In genomic region chr18:69996951-69997798, GRCh38 we compare ENCODE assay signal across 19 cellular contexts. TPM values are rescaled to one million over a fixed set of nuclear protein-coding genes. Genes with fewer than 3 reads are reported as not detected.
A peak's percentile ranks its signal among the peaks of the same experiment; 100 is the strongest.
DNase-seq lines count a peak whose midpoint lies in the region; ATAC-seq and TF ChIP-seq lines count a peak whose summit lies in the region.
"Had no signal": no experiment of that assay in that cellular context is flagged by ENCODE, and none has a peak within 500 bp of the region (broad histone marks: within the 10 kb centered on the region; RNA-seq: fewer than 3 reads in every experiment).

No MANE protein-coding gene starts in this region.

- no peak for ATAC-seq in GM18519 (IDR thresholded peaks at IDR 0.05; ENCODE audit: low FRiP score, unreplicated experiment)
- ATAC-seq: naive thymus-derived CD8-positive, alpha-beta T cell had no signal

- H3K4me1 Mint-ChIP-seq in activated CD4-positive, alpha-beta T cell treated with anti-CD3 and anti-CD28 coated beads, Interleukin-2, amount 10 ng/mL, durations not matched to agents 24 days and 14 days, result peaks cover 13% of the 10 kb centered on the region
- H3K4me1 Mint-ChIP-seq in endodermal cell, result peaks cover 7% of the 10 kb centered on the region

- no peaks in the 10 kb centered on the region for H3K27me3 ChIP-seq in endodermal cell (ENCODE audit: control insufficient read depth, insufficient read depth, low read length, poor library complexity, severe bottlenecking)

- peak overlapping the region; percentile 25 for H3K27ac Mint-ChIP-seq in activated CD4-positive, alpha-beta T cell treated with anti-CD3 and anti-CD28 coated beads, Interleukin-2, amount 10 ng/mL, durations not matched to agents 24 days and 14 days
- H3K27ac Mint-ChIP-seq in endodermal cell, result peak overlapping the region; percentile 6
- H3K27ac Mint-ChIP-seq: activated naive CD8-positive, alpha-beta T cell treated with anti-CD3 and anti-CD28 coated beads, Interleukin-2, amount 10 ng/mL, durations not matched to agents 7 days and 5 days; type B pancreatic cell had no signal

- TF ChIP-seq CTCF in endodermal cell (conservative IDR thresholded peaks at IDR 0.05), result no peak

- no peaks in the 10 kb centered on the region for H3K9me3 ChIP-seq in endodermal cell (ENCODE audit: control insufficient read depth, low read length)

- H3K27me3 Mint-ChIP-seq in activated CD4-positive, alpha-beta T cell treated with anti-CD3 and anti-CD28 coated beads, Interleukin-2, amount 10 ng/mL, durations not matched to agents 24 days and 14 days, result no peaks in the 10 kb centered on the region
- H3K27me3 Mint-ChIP-seq in endodermal cell (ENCODE audit: insufficient read depth), result no peaks in the 10 kb centered on the region
- H3K27me3 Mint-ChIP-seq: activated naive CD8-positive, alpha-beta T cell treated with anti-CD3 and anti-CD28 coated beads, Interleukin-2, amount 10 ng/mL, durations not matched to agents 7 days and 5 days; CD4-positive, alpha-beta memory T cell; naive thymus-derived CD8-positive, alpha-beta T cell; type B pancreatic cell had no signal

- peak overlapping the region; percentile 4 for H3K4me3 Mint-ChIP-seq in activated CD4-positive, alpha-beta T cell treated with anti-CD3 and anti-CD28 coated beads, Interleukin-2, amount 10 ng/mL, durations not matched to agents 24 days and 14 days
- no peak overlapping the region for H3K4me3 Mint-ChIP-seq in endodermal cell
- H3K4me3 Mint-ChIP-seq: activated naive CD8-positive, alpha-beta T cell treated with anti-CD3 and anti-CD28 coated beads, Interleukin-2, amount 10 ng/mL, durations not matched to agents 7 days and 5 days; CD4-positive, alpha-beta memory T cell; naive thymus-derived CD8-positive, alpha-beta T cell; type B pancreatic cell had no signal

- DNase-seq in activated CD4-positive, alpha-beta T cell treated with anti-CD3 and anti-CD28 coated beads, Interleukin-2, amount 10 ng/mL, durations not matched to agents 24 days and 14 days, result no peak
- no peak for DNase-seq in activated CD4-positive, alpha-beta T cell treated with anti-CD3 and anti-CD28 coated beads, Interleukin-2, amount 50 U/mL, for 1 hour
- peak; percentile 32 for DNase-seq in M059J (ENCODE audit: low read depth)
- no peak for DNase-seq in endodermal cell
- peak; percentile 53 for DNase-seq in putamen (ENCODE audit: low spot score)
- no peak for DNase-seq in cerebellum (ENCODE audit: low spot score)
- no peak for DNase-seq in NCI-H1436 (lab: John Stamatoyannopoulos, UW)
- DNase-seq: activated CD4-positive, CD25-positive, alpha-beta regulatory T cell treated with anti-CD3 and anti-CD28 coated beads, Interleukin-2, amount 50 U/mL, for 72 hours; activated naive CD8-positive, alpha-beta T cell treated with anti-CD3 and anti-CD28 coated beads, Interleukin-2, amount 10 ng/mL, durations not matched to agents 7 days and 5 days; CD4-positive, alpha-beta memory T cell; DMS 273 treated with DMSO at 0.1 percent for 48 hours; KG1; naive thymus-derived CD8-positive, alpha-beta T cell; NCI-H1694 treated with DMSO at 0.1 percent for 48 hours; NCI-H2171 treated with DMSO at 0.1 percent for 48 hours; NCI-H524 treated with DMSO at 0.1 percent for 48 hours; T-helper 1 cell had no signal

- no peaks in the 10 kb centered on the region for H3K36me3 ChIP-seq in endodermal cell (ENCODE audit: control insufficient read depth, insufficient read depth, low read length)

- H3K27ac ChIP-seq in endodermal cell (ENCODE audit: low read depth, low read length), result no peak overlapping the region

- intact Hi-C loops in activated CD4-positive, alpha-beta T cell treated with anti-CD3 and anti-CD28 coated beads, Interleukin-2, amount 10 ng/mL, durations not matched to agents 24 days and 14 days (cut with micrococcal nuclease), result loop anchor here (10.0 kb wide), 1 partner anchor 412 kb away; no protein-coding TSS in a partner anchor

- H3K9ac ChIP-seq in endodermal cell (ENCODE audit: extremely low read depth, low read length, poor library complexity, severe bottlenecking), result no peak overlapping the region

- WGBS in endodermal cell (ENCODE audit: insufficient coverage in 1 of 2, insufficient read length in 1 of 2), 2 experiments, result 73 to 93% methylated on average over 3 to 7 of the region's 7 CpGs

- H3K9me3 Mint-ChIP-seq in activated CD4-positive, alpha-beta T cell treated with anti-CD3 and anti-CD28 coated beads, Interleukin-2, amount 10 ng/mL, durations not matched to agents 24 days and 14 days, result peaks cover 5% of the 10 kb centered on the region
- no peaks in the 10 kb centered on the region for H3K9me3 Mint-ChIP-seq in endodermal cell
- H3K9me3 Mint-ChIP-seq: type B pancreatic cell had no signal

- peaks cover 39% of the 10 kb centered on the region for H3K36me3 Mint-ChIP-seq in activated CD4-positive, alpha-beta T cell treated with anti-CD3 and anti-CD28 coated beads, Interleukin-2, amount 10 ng/mL, durations not matched to agents 24 days and 14 days (ENCODE audit: low read depth)
- no peaks in the 10 kb centered on the region for H3K36me3 Mint-ChIP-seq in endodermal cell (ENCODE audit: low read depth)
- H3K36me3 Mint-ChIP-seq: type B pancreatic cell had no signal

- no peaks in the 10 kb centered on the region for H3K4me1 ChIP-seq in endodermal cell (ENCODE audit: control insufficient read depth, insufficient read depth, low read length)

- H3K4me3 ChIP-seq in endodermal cell (ENCODE audit: low read length), result no peak overlapping the region

RNA-seq across cellular contexts. Expression of gene CD226, which starts 49.5 kb away (rescaled TPM):
- 121 and 123 TPM in 2 replicates for total RNA-seq in activated CD4-positive, alpha-beta T cell treated with anti-CD3 and anti-CD28 coated beads, Interleukin-2, amount 10 ng/mL, durations not matched to agents 24 days and 14 days
- 0.10 and 3.8 TPM in 2 replicates for total RNA-seq in M059J (2014; rRNA removed; shearing (Covaris generic))
- total RNA-seq in endodermal cell, result under 1 TPM in 1 of 2 donors, not detected in 1; 0.13 TPM
- 0.07 TPM for polyA plus RNA-seq in endodermal cell (2013, experiment 1 of 2)
- polyA plus RNA-seq in endodermal cell (2013, experiment 2 of 2), result 0.08 TPM
- 1.1 TPM for total RNA-seq in cerebellum

Comparison
In these comparisons a context has a peak if more than half of its experiments do, and no peak if none do; other contexts are left out.
1. DNase-seq: peak in M059J (single experiment) and putamen (single experiment); none in activated CD4-positive, alpha-beta T cell treated with anti-CD3 and anti-CD28 coated beads, Interleukin-2, amount 10 ng/mL, durations not matched to agents 24 days and 14 days (single experiment), activated CD4-positive, alpha-beta T cell treated with anti-CD3 and anti-CD28 coated beads, Interleukin-2, amount 50 U/mL, for 1 hour (single experiment), endodermal cell (single experiment), cerebellum (single experiment) and NCI-H1436 (single experiment).
2. RNA of gene CD226, which starts 49.5 kb away (total RNA-seq): 121 to 123 TPM in activated CD4-positive, alpha-beta T cell treated with anti-CD3 and anti-CD28 coated beads, Interleukin-2, amount 10 ng/mL, durations not matched to agents 24 days and 14 days; 1.1 TPM in cerebellum (single experiment), 0.13 TPM in endodermal cell and 0.10 to 3.8 TPM in M059J; every median in the first group is over 10 times any median in the second.